Comparison of ENCODE assay signal across 1 cellular context in the genomic region with DNA sequence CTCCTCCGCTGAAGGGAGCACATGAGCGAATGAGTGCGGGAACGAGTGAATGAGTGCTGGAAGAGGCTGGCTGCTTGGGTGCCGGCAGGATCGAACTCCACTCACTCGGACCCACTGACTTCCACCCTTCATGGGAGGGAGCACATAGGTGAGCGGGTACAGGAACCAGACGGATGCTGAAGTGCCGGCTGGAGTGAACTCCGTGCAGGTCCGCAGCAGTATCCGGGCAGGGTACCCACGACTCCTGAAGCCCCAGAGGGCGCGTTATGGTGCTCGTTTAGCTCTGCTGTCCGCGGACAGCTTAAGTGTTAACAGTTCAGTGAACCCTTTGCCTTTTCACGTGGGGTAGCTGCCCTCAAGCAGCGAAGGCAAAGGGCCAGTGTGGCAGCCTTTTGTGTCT.
TF ChIP-seq lines count a peak whose summit lies in the region.

No MANE protein-coding gene starts in this region.

TF ChIP-seq in WTC11, 78 proteins besides CTCF, POLR2A, EP300 and RAD21 (continued from another document):
- TF ChIP-seq TCF7 (CRISPR knock-in tag; IDR thresholded peaks at IDR 0.05; ENCODE audit: low read depth) (no peak), HMGA2 (CRISPR knock-in tag; IDR thresholded peaks at IDR 0.05) (no peak), TP53 (CRISPR knock-in tag; IDR thresholded peaks at IDR 0.05) (no peak)
- TF ChIP-seq, protein P1, sequence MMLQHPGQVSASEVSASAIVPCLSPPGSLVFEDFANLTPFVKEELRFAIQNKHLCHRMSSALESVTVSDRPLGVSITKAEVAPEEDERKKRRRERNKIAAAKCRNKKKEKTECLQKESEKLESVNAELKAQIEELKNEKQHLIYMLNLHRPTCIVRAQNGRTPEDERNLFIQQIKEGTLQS (CRISPR knock-in tag; conservative IDR thresholded peaks at IDR 0.05) = no peak
